In the genomic region with DNA sequence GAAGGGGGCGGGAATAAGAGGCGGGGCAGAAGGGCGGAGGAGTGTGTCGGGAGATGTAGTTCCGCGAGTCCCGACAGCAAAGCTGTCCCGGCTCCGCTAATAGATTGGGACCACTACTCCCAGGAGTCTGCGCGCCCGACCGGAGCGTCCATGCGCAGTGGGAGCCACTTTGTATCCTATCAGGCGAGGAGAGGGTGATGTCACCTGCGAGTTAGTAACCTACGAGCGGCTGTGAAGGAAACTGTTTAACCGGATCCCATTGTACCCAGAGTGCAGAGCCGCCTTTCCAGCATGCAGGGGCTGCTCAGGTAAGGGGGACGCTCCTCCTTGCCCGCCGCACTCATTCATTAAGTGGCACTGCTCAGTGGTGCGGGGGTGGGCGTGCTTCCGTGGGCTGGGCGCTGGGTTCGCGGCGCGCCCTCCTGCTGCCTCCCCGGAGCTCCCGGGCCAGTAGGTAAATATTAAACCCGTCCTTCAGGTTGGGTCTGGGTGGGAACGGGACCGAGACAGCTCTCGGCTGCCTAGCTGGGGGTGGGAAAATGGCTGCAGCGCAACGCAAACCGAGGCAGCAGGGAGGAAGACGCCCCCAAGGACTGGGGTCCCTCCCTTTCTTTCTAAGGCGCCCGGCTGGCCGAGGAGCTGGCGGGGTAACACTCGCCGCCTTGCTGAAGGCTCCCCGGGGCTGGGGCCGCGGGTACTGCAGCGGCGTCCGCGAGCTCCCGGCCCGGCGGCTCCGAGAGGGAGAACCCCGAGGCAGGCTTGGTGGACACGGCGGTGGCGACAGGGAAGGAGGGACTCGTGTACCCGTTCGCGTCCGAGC, we compare ENCODE assay signal across 1 cellular context.
A peak's percentile ranks its signal among the peaks of the same experiment; 100 is the strongest.
TF ChIP-seq lines count a peak whose summit lies in the region.

A gene (plus strand): TSS at position 207 of the 820 bp plus-strand sequence. CDS start 74,811 bp downstream, outside the sequence.

TF ChIP-seq in HCT116, 20 proteins besides CTCF, POLR2A, EP300 and RAD21 (continued from another document):
- TF ChIP-seq, protein P1, sequence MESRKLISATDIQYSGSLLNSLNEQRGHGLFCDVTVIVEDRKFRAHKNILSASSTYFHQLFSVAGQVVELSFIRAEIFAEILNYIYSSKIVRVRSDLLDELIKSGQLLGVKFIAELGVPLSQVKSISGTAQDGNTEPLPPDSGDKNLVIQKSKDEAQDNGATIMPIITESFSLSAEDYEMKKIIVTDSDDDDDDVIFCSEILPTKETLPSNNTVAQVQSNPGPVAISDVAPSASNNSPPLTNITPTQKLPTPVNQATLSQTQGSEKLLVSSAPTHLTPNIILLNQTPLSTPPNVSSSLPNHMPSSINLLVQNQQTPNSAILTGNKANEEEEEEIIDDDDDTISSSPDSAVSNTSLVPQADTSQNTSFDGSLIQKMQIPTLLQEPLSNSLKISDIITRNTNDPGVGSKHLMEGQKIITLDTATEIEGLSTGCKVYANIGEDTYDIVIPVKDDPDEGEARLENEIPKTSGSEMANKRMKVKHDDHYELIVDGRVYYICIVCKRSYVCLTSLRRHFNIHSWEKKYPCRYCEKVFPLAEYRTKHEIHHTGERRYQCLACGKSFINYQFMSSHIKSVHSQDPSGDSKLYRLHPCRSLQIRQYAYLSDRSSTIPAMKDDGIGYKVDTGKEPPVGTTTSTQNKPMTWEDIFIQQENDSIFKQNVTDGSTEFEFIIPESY (IDR thresholded peaks at IDR 0.05; ENCODE audit: extremely low read depth, insufficient replicate concordance, low read length) = no peak
- TF ChIP-seq SP1 (IDR thresholded peaks at IDR 0.05; ENCODE audit: low read depth) = peak; percentile 73
- no peak for TF ChIP-seq ELF1 (IDR thresholded peaks at IDR 0.05; ENCODE audit: borderline replicate concordance, low read depth)
- TF ChIP-seq, protein P2, sequence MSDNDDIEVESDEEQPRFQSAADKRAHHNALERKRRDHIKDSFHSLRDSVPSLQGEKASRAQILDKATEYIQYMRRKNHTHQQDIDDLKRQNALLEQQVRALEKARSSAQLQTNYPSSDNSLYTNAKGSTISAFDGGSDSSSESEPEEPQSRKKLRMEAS (IDR thresholded peaks at IDR 0.05) = no peak
- TF ChIP-seq YY1 (IDR thresholded peaks at IDR 0.05; ENCODE audit: extremely low read depth, insufficient replicate concordance, low read depth, low read length) = no peak
- no peak for TF ChIP-seq JUND (IDR thresholded peaks at IDR 0.05)
- TF ChIP-seq ZNF274 (IDR thresholded peaks at IDR 0.05; ENCODE audit: low read depth, low read length) = no peak
- TF ChIP-seq FOSL1 (IDR thresholded peaks at IDR 0.05; ENCODE audit: low read depth) = no peak
